In the genomic region with DNA sequence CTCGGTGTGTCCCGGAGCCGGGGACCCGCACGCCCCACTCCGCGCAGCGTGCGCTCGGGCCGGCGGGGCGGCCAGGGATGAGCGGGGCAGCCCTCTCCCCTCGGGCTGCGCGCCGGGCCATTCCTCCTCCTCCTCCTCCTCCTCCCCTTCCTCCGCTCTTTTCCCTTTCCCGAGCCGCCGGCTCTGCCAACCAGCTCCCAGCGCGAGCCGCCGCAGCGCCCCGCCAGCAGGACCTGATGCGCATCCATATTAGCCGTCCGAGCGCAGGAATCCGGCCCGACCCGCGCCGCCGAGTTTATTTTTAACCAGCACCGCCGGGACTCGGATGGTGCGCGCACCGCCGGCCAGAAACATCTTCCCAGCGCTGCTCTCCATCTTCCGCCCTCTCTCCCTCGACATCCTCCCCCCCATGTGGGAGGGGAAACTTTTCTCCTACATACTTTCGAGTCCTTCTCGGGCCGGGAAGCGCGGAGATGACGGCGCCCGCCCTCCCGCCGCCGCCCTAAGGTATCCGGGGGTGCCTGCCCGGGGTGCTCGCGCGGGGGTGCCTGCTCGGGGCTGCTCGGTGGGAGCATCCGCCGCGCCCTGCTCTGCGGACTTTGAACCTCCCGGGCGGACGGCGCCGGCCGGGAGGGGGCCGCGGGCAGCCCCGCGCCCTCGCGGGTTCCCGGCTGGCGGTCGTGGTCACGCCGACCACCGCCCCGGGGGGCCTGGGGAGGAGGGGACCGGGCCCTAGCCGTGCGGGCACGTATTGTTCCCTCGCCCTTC, we compare ENCODE assay signal across 8 cellular contexts. TPM values are rescaled to one million over a fixed set of nuclear protein-coding genes. Genes with fewer than 3 reads are reported as not detected.
A peak's percentile ranks its signal among the peaks of the same experiment; 100 is the strongest.
DNase-seq lines count a peak whose midpoint lies in the region; ATAC-seq and TF ChIP-seq lines count a peak whose summit lies in the region.

No MANE protein-coding gene starts in this region.

- intact Hi-C loops in OCI-LY7 (cut with micrococcal nuclease; ENCODE audit: unreplicated experiment) (loop anchor here (5.0 kb wide), 1 partner anchor 129 kb away; no protein-coding TSS in a partner anchor), aorta (cut with DNase I) (loop anchor here (2.0 to 10.0 kb wide), 4 partner anchors 32 to 586 kb away; no protein-coding TSS in a partner anchor)

- TF ChIP-seq EP300 in gastroesophageal sphincter (IDR thresholded peaks at IDR 0.05): no peak

- H3K36me3 ChIP-seq in OCI-LY7 (ENCODE audit: insufficient read depth, low read length) (no peaks in the 10 kb centered on the region), gastroesophageal sphincter (no peaks in the 10 kb centered on the region), neutrophil (no peaks in the 10 kb centered on the region), aorta (ENCODE audit: control insufficient read depth in 1 of 2, insufficient read depth in 2 of 2, low read length in 1 of 2) (no peaks in the 10 kb centered on the region)

- H3K4me1 ChIP-seq in OCI-LY7 (ENCODE audit: insufficient read depth, low read length, poor library complexity, severe bottlenecking) (peaks cover 17% of the 10 kb centered on the region), gastroesophageal sphincter (peaks cover 0 to 47% (median 11%) of the 10 kb centered on the region in 3 donors), neutrophil (ENCODE audit: control insufficient read depth in 1 of 2, insufficient read depth in 1 of 2, low read depth in 1 of 2, low read length in 1 of 2) (peaks cover 41 to 44% of the 10 kb centered on the region in 2 experiments), aorta (ENCODE audit: control insufficient read depth in 1 of 2, insufficient read depth in 2 of 2, low read length in 2 of 2) (no peaks in the 10 kb centered on the region)

- CTCF ChIA-PET in OCI-LY7 (lab: Charles Lee; ENCODE audit: unreplicated experiment): interaction anchor here (0.6 kb wide), 1 partner anchor 937 kb away, joined by 10 read pairs; no protein-coding TSS in a partner anchor

- H3K9me3 ChIP-seq in OCI-LY7 (ENCODE audit: low read length) (no peaks in the 10 kb centered on the region), gastroesophageal sphincter (no peaks in the 10 kb centered on the region), neutrophil (no peaks in the 10 kb centered on the region), aorta (ENCODE audit: control insufficient read depth, low read length) (no peaks in the 10 kb centered on the region)

- H3K9me2 ChIP-seq in OCI-LY7 (ENCODE audit: insufficient read depth, low read length): no peaks in the 10 kb centered on the region

- ATAC-seq in GM21528 (IDR thresholded peaks at IDR 0.05; ENCODE audit: low FRiP score, unreplicated experiment) (peak; percentile 18), gastroesophageal sphincter (peak; percentile 48), aorta (ENCODE audit: low FRiP score) (peak; percentile 43)

- BruUV-seq in OCI-LY7 (replicated peaks; lab: Mats Ljungman, UMichigan): no TSS peak

- POLR2A ChIA-PET in OCI-LY7 (lab: Charles Lee): interaction anchor here (0.6 to 0.7 kb wide), 2 partner anchors 27 to 204 kb away, joined by 3 to 5 read pairs; no protein-coding TSS in a partner anchor

- H3K27ac ChIP-seq in C4-2B (peak overlapping the region; percentile 89), OCI-LY7 (ENCODE audit: low read depth, low read length, poor library complexity, severe bottlenecking) (no peak overlapping the region), gastroesophageal sphincter (peak overlapping the region; percentile 94 to 99 (median 98)), neutrophil (peak overlapping the region; percentile 87), aorta (ENCODE audit: low read depth in 1 of 2, low read length in 2 of 2) (peak overlapping the region; percentile 32 to 60)

- WGBS in gastroesophageal sphincter (ENCODE audit: low coverage in 1 of 2), 2 donors: 2% methylated on average over 10 of the region's 94 CpGs; no CpG with 5 or more reads in 1 of the 2 donors
- WGBS in aorta, 2 donors: 0 to 1% methylated on average over 70 to 94 of the region's 94 CpGs

- H3K79me2 ChIP-seq in OCI-LY7 (ENCODE audit: insufficient read depth, low read depth, low read length): peaks cover 6% of the 10 kb centered on the region; the same call in 1 of the 2 replicates

- DNase-seq in OCI-LY7 (ENCODE audit: low spot score) (peak; percentile 31), activated gamma-delta T cell treated with Interleukin-2 at 50 U/mL for 16 hours (peak; percentile 44), aorta (peak; percentile 78 to 90), NCI-H2081 treated with DMSO at 0.1 percent for 48 hours (lab: John Stamatoyannopoulos, UW) (no peak)

- peaks cover 2% of the 10 kb centered on the region; the same call in 1 of the 2 replicates for H4K20me1 ChIP-seq in OCI-LY7 (ENCODE audit: insufficient read depth, low read length)

- peak overlapping the region; percentile 87 for H3K4me3 ChIP-seq in OCI-LY7 (ENCODE audit: low read depth, low read length, poor library complexity, severe bottlenecking)
- peak overlapping the region; percentile 73 to 87 for H3K4me3 ChIP-seq in gastroesophageal sphincter
- peak overlapping the region; percentile 93 to 98 for H3K4me3 ChIP-seq in neutrophil (ENCODE audit: low read depth in 1 of 2, low read length in 1 of 2)
- peak overlapping the region; percentile 84 to 90 for H3K4me3 ChIP-seq in aorta (ENCODE audit: low read length in 2 of 2)

- TF ChIP-seq CTCF in C4-2B (conservative IDR thresholded peaks at IDR 0.05): no peak
- no peak for TF ChIP-seq CTCF in OCI-LY7 (conservative IDR thresholded peaks at IDR 0.05; ENCODE audit: low read length)
- TF ChIP-seq CTCF in gastroesophageal sphincter (IDR thresholded peaks at IDR 0.05): peak in 2 of 4 experiments; percentile 6 to 20
- peak; percentile 6 for TF ChIP-seq CTCF in neutrophil (IDR thresholded peaks at IDR 0.05)

- H3K27me3 ChIP-seq in gastroesophageal sphincter (no peaks in the 10 kb centered on the region), neutrophil (no peaks in the 10 kb centered on the region), aorta (ENCODE audit: control insufficient read depth in 1 of 2, insufficient read depth in 2 of 2, low read length in 1 of 2) (no peaks in the 10 kb centered on the region)

- peak; percentile 23 to 28 for TF ChIP-seq POLR2A in gastroesophageal sphincter (IDR thresholded peaks at IDR 0.05)

- peak overlapping the region; percentile 88 for H2AFZ ChIP-seq in OCI-LY7 (ENCODE audit: low read length)

- peak overlapping the region; percentile 88 for H3K4me2 ChIP-seq in OCI-LY7 (ENCODE audit: low read length)

RNA-seq across cellular contexts. Expression of a gene that starts 0.6 kb away (rescaled TPM):
- 3.4 and 4.4 TPM in 2 replicates for total RNA-seq in OCI-LY7 (2014; rRNA removed; shearing (Covaris generic))
- 5.5 and 7.1 TPM in 2 replicates for total RNA-seq in OCI-LY7 (2022)
- 10 to 100 TPM; 20.3 to 40.8 (median 28.1) TPM for total RNA-seq in gastroesophageal sphincter
- total RNA-seq in aorta: 10 to 100 TPM; 30.7 to 44.7 TPM
- polyA plus RNA-seq in aorta: 1 to 10 TPM; 3.5 to 4.9 TPM
